In genomic region chr6:88179692-88180091, GRCh38 we compare ENCODE assay signal across 11 cellular contexts. TPM values are rescaled to one million over a fixed set of nuclear protein-coding genes. Genes with fewer than 3 reads are reported as not detected.
A peak's percentile ranks its signal among the peaks of the same experiment; 100 is the strongest.
DNase-seq lines count a peak whose midpoint lies in the region; ATAC-seq lines count a peak whose summit lies in the region.
"Had no signal": no experiment of that assay in that cellular context is flagged by ENCODE, and none has a peak within 500 bp of the region (broad histone marks: within the 10 kb centered on the region; RNA-seq: fewer than 3 reads in every experiment).

No MANE protein-coding gene starts in this region.

- CTCF ChIA-PET in activated CD4-positive, alpha-beta T cell treated with anti-CD3 and anti-CD28 coated beads, Interleukin-2, amount 10 ng/mL, durations not matched to agents 7 days and 5 days (lab: Charles Lee) = no interaction called here

- H3K27ac Mint-ChIP-seq in activated naive CD4-positive, alpha-beta T cell treated with anti-CD3 and anti-CD28 coated beads, Interleukin-2, amount 50 U/mL, for 72 hours = no peak overlapping the region
- no peak overlapping the region for H3K27ac Mint-ChIP-seq in activated CD4-positive, alpha-beta T cell treated with anti-CD3 and anti-CD28 coated beads, Interleukin-2, amount 10 ng/mL, durations not matched to agents 7 days and 5 days

- peaks cover 0 to 5% of the 10 kb centered on the region in 2 donors for H3K36me3 Mint-ChIP-seq in activated naive CD4-positive, alpha-beta T cell treated with anti-CD3 and anti-CD28 coated beads, Interleukin-2, amount 50 U/mL, for 72 hours
- no peaks in the 10 kb centered on the region for H3K36me3 Mint-ChIP-seq in activated CD4-positive, alpha-beta T cell treated with anti-CD3 and anti-CD28 coated beads, Interleukin-2, amount 10 ng/mL, durations not matched to agents 7 days and 5 days (ENCODE audit: low read depth)

- peak; percentile 73 for ATAC-seq in GM18873 (IDR thresholded peaks at IDR 0.05; ENCODE audit: low FRiP score, unreplicated experiment)
- ATAC-seq in GM21786 (IDR thresholded peaks at IDR 0.05; ENCODE audit: unreplicated experiment) = peak; percentile 73
- ATAC-seq in HG03442 (IDR thresholded peaks at IDR 0.05; ENCODE audit: unreplicated experiment) = peak; percentile 61
- peak; percentile 37 for ATAC-seq in esophagus mucosa
- no peak for ATAC-seq in activated naive CD4-positive, alpha-beta T cell treated with anti-CD3 and anti-CD28 coated beads, Interleukin-2, amount 50 U/mL, for 72 hours

- H3K27me3 Mint-ChIP-seq in activated CD4-positive, alpha-beta T cell treated with anti-CD3 and anti-CD28 coated beads, Interleukin-2, amount 10 ng/mL, durations not matched to agents 7 days and 5 days = peaks cover 19% of the 10 kb centered on the region

- DNase-seq in activated naive CD4-positive, alpha-beta T cell treated with anti-CD3 and anti-CD28 coated beads, Interleukin-2, amount 50 U/mL, for 72 hours (ENCODE audit: low spot score in 2 of 2) = no peak
- DNase-seq in NCI-H1105 treated with DMSO at 0.1 percent for 48 hours (lab: John Stamatoyannopoulos, UW) (no peak), NCI-H526 treated with DMSO at 0.1 percent for 48 hours (lab: John Stamatoyannopoulos, UW) (no peak)
- no peak for DNase-seq in activated CD4-positive, alpha-beta T cell treated with anti-CD3 and anti-CD28 coated beads, Interleukin-2, amount 10 ng/mL, durations not matched to agents 7 days and 5 days
- DNase-seq: occipital lobe had no signal

- no peaks in the 10 kb centered on the region for H3K4me1 Mint-ChIP-seq in activated CD4-positive, alpha-beta T cell treated with anti-CD3 and anti-CD28 coated beads, Interleukin-2, amount 10 ng/mL, durations not matched to agents 7 days and 5 days
- H3K4me1 Mint-ChIP-seq: central memory CD8-positive, alpha-beta T cell had no signal

- H3K9me3 Mint-ChIP-seq in activated naive CD4-positive, alpha-beta T cell treated with anti-CD3 and anti-CD28 coated beads, Interleukin-2, amount 50 U/mL, for 72 hours = peaks cover 5 to 8% of the 10 kb centered on the region in 2 donors
- no peaks in the 10 kb centered on the region for H3K9me3 Mint-ChIP-seq in activated CD4-positive, alpha-beta T cell treated with anti-CD3 and anti-CD28 coated beads, Interleukin-2, amount 10 ng/mL, durations not matched to agents 7 days and 5 days
- H3K9me3 Mint-ChIP-seq: central memory CD8-positive, alpha-beta T cell had no signal

- POLR2A ChIA-PET in activated CD4-positive, alpha-beta T cell treated with anti-CD3 and anti-CD28 coated beads, Interleukin-2, amount 10 ng/mL, durations not matched to agents 7 days and 5 days (lab: Charles Lee) = interaction anchor here (0.6 kb wide), 1 partner anchor 20 kb away, joined by 11 read pairs; no protein-coding TSS in a partner anchor

- H3K4me3 Mint-ChIP-seq in activated CD4-positive, alpha-beta T cell treated with anti-CD3 and anti-CD28 coated beads, Interleukin-2, amount 10 ng/mL, durations not matched to agents 7 days and 5 days = no peak overlapping the region
- H3K4me3 Mint-ChIP-seq: central memory CD8-positive, alpha-beta T cell had no signal

RNA-seq across cellular contexts. Expression of gene CNR1, which starts 13.5 kb away (rescaled TPM):
- total RNA-seq in esophagus mucosa = 0.72 TPM
- total RNA-seq in activated naive CD4-positive, alpha-beta T cell treated with anti-CD3 and anti-CD28 coated beads, Interleukin-2, amount 50 U/mL, for 72 hours = not detected
- total RNA-seq in activated CD4-positive, alpha-beta T cell treated with anti-CD3 and anti-CD28 coated beads, Interleukin-2, amount 10 ng/mL, durations not matched to agents 7 days and 5 days = not detected
- total RNA-seq: LHCN-M2 had no signal

Comparison
In these comparisons a context has a peak if more than half of its experiments do, and no peak if none do; other contexts are left out.
1. ATAC-seq: peak in GM18873 (single experiment), GM21786 (single experiment), HG03442 (single experiment) and esophagus mucosa (single experiment); none in activated naive CD4-positive, alpha-beta T cell treated with anti-CD3 and anti-CD28 coated beads, Interleukin-2, amount 50 U/mL, for 72 hours (0 of 2).